19 cellular contexts compared by ENCODE assay signal in the genomic region with DNA sequence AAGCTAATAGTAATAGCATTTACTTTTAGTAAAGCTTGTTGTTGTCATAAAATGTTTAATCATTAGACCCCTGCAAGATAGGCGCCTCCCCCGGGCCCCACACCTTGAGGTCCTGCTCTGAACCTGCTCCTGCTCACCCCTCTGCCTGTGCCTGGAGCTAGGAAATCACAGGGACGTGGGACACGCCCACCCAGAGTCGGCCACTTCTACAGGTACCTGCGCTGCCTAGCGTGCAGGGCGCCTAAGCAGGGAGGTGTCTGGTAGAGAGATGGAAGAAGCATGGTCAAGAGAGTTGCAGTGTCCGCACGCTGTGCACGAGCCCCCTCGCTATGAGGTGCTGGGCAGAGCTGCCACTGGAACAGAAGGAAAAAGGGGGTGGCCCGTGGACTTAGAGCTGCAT.
"Had no signal": no experiment of that assay in that cellular context is flagged by ENCODE, and none has a peak within 500 bp of the region (broad histone marks: within the 10 kb centered on the region; RNA-seq: fewer than 3 reads in every experiment).

No MANE protein-coding gene starts in this region.

- ATAC-seq: esophagus mucosa; heart left ventricle; left colon; mucosa of descending colon; naive thymus-derived CD8-positive, alpha-beta T cell; psoas muscle; sciatic nerve; stimulated activated memory B cell treated with anti-CD40 and anti-IgM and Interleukin-4, amounts not matched to agents 10 μg/mL and 1 μg/mL and 100 μg/mL, for 72 hours had no signal

- H3K9me3 ChIP-seq: heart left ventricle, mucosa of descending colon, psoas muscle, tibial artery had no signal

- H3K4me3 ChIP-seq: dorsolateral prefrontal cortex, heart left ventricle, mucosa of descending colon, psoas muscle, spleen, tibial artery had no signal

- H3K36me3 ChIP-seq: heart left ventricle, spleen, tibial artery had no signal

- H3K27ac ChIP-seq: dorsolateral prefrontal cortex, heart left ventricle, psoas muscle, spleen, tibial artery had no signal

- DNase-seq: cortex of kidney; dorsolateral prefrontal cortex; effector CD8-positive, alpha-beta T cell; heart left ventricle; hippocampal formation; left colon; mammary epithelial cell; mucosa of descending colon; naive thymus-derived CD8-positive, alpha-beta T cell; occipital lobe; psoas muscle; spleen; stimulated activated CD4-positive, alpha-beta T cell treated with anti-CD3 and anti-CD28 coated beads, Interleukin-15, amount 100 ng/mL, for 24 hours; stimulated activated CD4-positive, alpha-beta T cell treated with anti-CD3 and anti-CD28 coated beads, Interleukin-1b, Interleukin-23, amount 100 ng/mL, for 48 hours; stimulated activated CD4-positive, alpha-beta T cell treated with anti-CD3 and anti-CD28 coated beads, Interleukin-4, amount 100 ng/mL, for 24 hours; tibial artery had no signal

- H3K27me3 ChIP-seq: dorsolateral prefrontal cortex, heart left ventricle, spleen, tibial artery had no signal

- H3K4me1 ChIP-seq: heart left ventricle, psoas muscle, tibial artery had no signal
